8 cellular contexts compared by ENCODE assay signal in genomic region chr16:79923431-79923830, GRCh38.
"Had no signal": no experiment of that assay in that cellular context is flagged by ENCODE, and none has a peak within 500 bp of the region (broad histone marks: within the 10 kb centered on the region; RNA-seq: fewer than 3 reads in every experiment).

No MANE protein-coding gene starts in this region.

- FAIRE-seq: G401.6, GM12878, GM12891, GM12892, GM18507, GM19239 had no signal

- ATAC-seq: GM12878 had no signal

- DNase-seq: GDM1, GF-D8 had no signal

- H3K4me3 ChIP-seq: GM12878 had no signal
